In the genomic region with DNA sequence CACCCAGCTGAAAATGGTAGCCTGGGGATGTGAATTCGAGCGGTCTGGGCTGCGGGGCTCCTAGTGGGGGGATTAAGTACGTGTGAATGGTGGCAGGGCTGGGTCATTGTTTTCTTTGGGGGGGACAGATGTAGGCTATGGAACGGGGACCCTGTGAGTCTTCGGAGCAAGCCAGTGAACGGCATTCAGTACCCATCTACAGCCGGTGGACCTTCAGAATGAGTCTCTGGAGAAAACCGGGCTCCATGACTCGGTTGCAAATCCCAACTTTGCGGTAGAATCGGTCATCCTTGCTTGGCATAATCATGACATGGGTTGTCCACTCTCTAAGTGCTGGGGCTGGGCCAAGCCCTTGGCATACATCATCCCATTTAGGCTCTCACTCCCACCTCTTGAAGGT, we compare ENCODE assay signal across 19 cellular contexts. TPM values are rescaled to one million over a fixed set of nuclear protein-coding genes. Genes with fewer than 3 reads are reported as not detected.
DNase-seq lines count a peak whose midpoint lies in the region; ATAC-seq, FAIRE-seq and TF ChIP-seq lines count a peak whose summit lies in the region.
"Had no signal": no experiment of that assay in that cellular context is flagged by ENCODE, and none has a peak within 500 bp of the region (broad histone marks: within the 10 kb centered on the region; RNA-seq: fewer than 3 reads in every experiment).

No MANE protein-coding gene starts in this region.

- intact Hi-C loops in esophagus squamous epithelium (cut with DNase I) = no loop called here

- DNase-seq in activated T-cell treated with anti-CD3 and anti-CD28 coated beads, Interleukin-2, amount 50 U/mL, for 24 hours = no peak
- no peak for DNase-seq in activated T-cell treated with anti-CD3 and anti-CD28 coated beads, Interleukin-2, amount 50 U/mL, for 48 hours
- no peak for DNase-seq in SK-N-MC (ENCODE audit: low read depth, low spot score)
- DNase-seq in endodermal cell = peak; percentile 85
- DNase-seq in retina = peak; percentile 44
- DNase-seq in esophagus squamous epithelium (lab: John Stamatoyannopoulos, UW) = no peak
- no peak for DNase-seq in urothelium cell line (ENCODE audit: low spot score)
- DNase-seq: MM.1S; NCI-H2029 treated with DMSO at 0.1 percent for 48 hours; PC-3; right lobe of liver; stimulated activated CD4-positive, alpha-beta T cell treated with anti-CD3 and anti-CD28 coated beads, Interleukin-4, amount 100 ng/mL, for 24 hours; transverse colon had no signal

- peaks cover 76% of the 10 kb centered on the region for H3K27me3 Mint-ChIP-seq in activated T-cell treated with anti-CD3 and anti-CD28 coated beads, Interleukin-2, amount 50 U/mL, for 24 hours
- H3K27me3 Mint-ChIP-seq in endodermal cell (ENCODE audit: insufficient read depth) = peaks cover 65% of the 10 kb centered on the region

- peak overlapping the region; percentile 55; the same call in 1 of the 2 replicates for H3K4me3 ChIP-seq in SK-N-MC
- H3K4me3 ChIP-seq in endodermal cell (ENCODE audit: low read length) = peak overlapping the region; percentile 83
- peak overlapping the region in 1 of 4 donors; percentile 46 for H3K4me3 ChIP-seq in esophagus squamous epithelium
- H3K4me3 ChIP-seq: right lobe of liver had no signal

- H3K36me3 ChIP-seq in SK-N-MC (ENCODE audit: insufficient read depth, low read length) (no peaks in the 10 kb centered on the region), endodermal cell (ENCODE audit: control insufficient read depth, insufficient read depth, low read length) (no peaks in the 10 kb centered on the region), esophagus squamous epithelium (no peaks in the 10 kb centered on the region)
- H3K36me3 ChIP-seq: ascending aorta, right lobe of liver, transverse colon had no signal

- 2% methylated on average over 9 to 12 of the region's 12 CpGs for WGBS in endodermal cell (ENCODE audit: insufficient coverage in 1 of 2, insufficient read length in 1 of 2), 2 experiments
- 12 to 23% methylated on average over 4 to 11 of the region's 12 CpGs for WGBS in esophagus squamous epithelium, 2 donors

- H3K27ac ChIP-seq in SK-N-MC (no peak overlapping the region), endodermal cell (ENCODE audit: low read depth, low read length) (no peak overlapping the region), esophagus squamous epithelium (no peak overlapping the region)
- H3K27ac ChIP-seq: ascending aorta, right lobe of liver, transverse colon had no signal

- H3K36me3 Mint-ChIP-seq in activated T-cell treated with anti-CD3 and anti-CD28 coated beads, Interleukin-2, amount 50 U/mL, for 24 hours (ENCODE audit: low read depth) = no peaks in the 10 kb centered on the region
- no peaks in the 10 kb centered on the region for H3K36me3 Mint-ChIP-seq in endodermal cell (ENCODE audit: low read depth)

- FAIRE-seq in urothelium cell line (lab: Jason Lieb, UNC) = no peak
- FAIRE-seq: GM18507, HepG2 had no signal

- H3K9me3 ChIP-seq in SK-N-MC (ENCODE audit: low read depth, low read length) (no peaks in the 10 kb centered on the region), endodermal cell (ENCODE audit: control insufficient read depth, low read length) (no peaks in the 10 kb centered on the region), esophagus squamous epithelium (no peaks in the 10 kb centered on the region)
- H3K9me3 ChIP-seq: ascending aorta, right lobe of liver, transverse colon had no signal

- no peak for TF ChIP-seq POLR2A in esophagus squamous epithelium (IDR thresholded peaks at IDR 0.05)

- H3K4me3 Mint-ChIP-seq in activated T-cell treated with anti-CD3 and anti-CD28 coated beads, Interleukin-2, amount 50 U/mL, for 24 hours = peak overlapping the region; percentile 67
- peak overlapping the region; percentile 60 for H3K4me3 Mint-ChIP-seq in endodermal cell

- H3K27ac Mint-ChIP-seq in activated T-cell treated with anti-CD3 and anti-CD28 coated beads, Interleukin-2, amount 50 U/mL, for 24 hours = no peak overlapping the region
- H3K27ac Mint-ChIP-seq in endodermal cell = peak overlapping the region; percentile 94

- TF ChIP-seq CTCF in endodermal cell (conservative IDR thresholded peaks at IDR 0.05) = no peak
- TF ChIP-seq CTCF in esophagus squamous epithelium (IDR thresholded peaks at IDR 0.05) = no peak

- no peak for ATAC-seq in HG03045 (IDR thresholded peaks at IDR 0.05; ENCODE audit: unreplicated experiment)
- ATAC-seq: PC-3 had no signal

- H3K4me1 Mint-ChIP-seq in activated T-cell treated with anti-CD3 and anti-CD28 coated beads, Interleukin-2, amount 50 U/mL, for 24 hours (ENCODE audit: low read depth) = peaks cover 39% of the 10 kb centered on the region
- peaks cover 66% of the 10 kb centered on the region for H3K4me1 Mint-ChIP-seq in endodermal cell

- H3K4me1 ChIP-seq in endodermal cell (ENCODE audit: control insufficient read depth, insufficient read depth, low read length) (peaks cover 20% of the 10 kb centered on the region), esophagus squamous epithelium (peaks cover 9 to 36% (median 19%) of the 10 kb centered on the region in 3 donors)

- no peaks in the 10 kb centered on the region for H3K9me3 Mint-ChIP-seq in activated T-cell treated with anti-CD3 and anti-CD28 coated beads, Interleukin-2, amount 50 U/mL, for 24 hours
- no peaks in the 10 kb centered on the region for H3K9me3 Mint-ChIP-seq in endodermal cell

- H3K27me3 ChIP-seq in endodermal cell (ENCODE audit: control insufficient read depth, insufficient read depth, low read length, poor library complexity, severe bottlenecking) = peaks cover 67% of the 10 kb centered on the region
- H3K27me3 ChIP-seq in esophagus squamous epithelium = peaks cover 12 to 89% (median 50%) of the 10 kb centered on the region in 4 donors

- no peak overlapping the region for H3K9ac ChIP-seq in SK-N-MC (ENCODE audit: insufficient read length)
- H3K9ac ChIP-seq in endodermal cell (ENCODE audit: extremely low read depth, low read length, poor library complexity, severe bottlenecking) = peak overlapping the region; percentile 67

RNA-seq across cellular contexts. Expression of a gene that starts 7.2 kb away (rescaled TPM):
- total RNA-seq in endodermal cell (100 to 1,000 TPM; 182 to 283 TPM), esophagus squamous epithelium (under 1 TPM in 3 of 4 donors, not detected in 1; 0.18 to 0.23 (median 0.19) TPM)
- polyA plus RNA-seq in endodermal cell (2013, experiment 1 of 2) = 35.9 TPM
- polyA plus RNA-seq in endodermal cell (2013, experiment 2 of 2) = 48.4 TPM
- total RNA-seq: ascending aorta, dermis microvascular lymphatic vessel endothelial cell, myocyte had no signal

Comparison
In these comparisons a context has a peak if more than half of its experiments do, and no peak if none do; other contexts are left out.
1. DNase-seq: peak in endodermal cell (single experiment) and retina (single experiment); none in activated T-cell treated with anti-CD3 and anti-CD28 coated beads, Interleukin-2, amount 50 U/mL, for 24 hours (single experiment), activated T-cell treated with anti-CD3 and anti-CD28 coated beads, Interleukin-2, amount 50 U/mL, for 48 hours (0 of 2), SK-N-MC (single experiment), esophagus squamous epithelium (single experiment) and urothelium cell line (single experiment).
2. RNA of a gene that starts 7.2 kb away (total RNA-seq): 182 to 283 TPM in endodermal cell; 0.18 to 0.23 TPM in esophagus squamous epithelium; every median in the first group is over 100 times any median in the second.